8 cellular contexts compared by ENCODE assay signal in the genomic region with DNA sequence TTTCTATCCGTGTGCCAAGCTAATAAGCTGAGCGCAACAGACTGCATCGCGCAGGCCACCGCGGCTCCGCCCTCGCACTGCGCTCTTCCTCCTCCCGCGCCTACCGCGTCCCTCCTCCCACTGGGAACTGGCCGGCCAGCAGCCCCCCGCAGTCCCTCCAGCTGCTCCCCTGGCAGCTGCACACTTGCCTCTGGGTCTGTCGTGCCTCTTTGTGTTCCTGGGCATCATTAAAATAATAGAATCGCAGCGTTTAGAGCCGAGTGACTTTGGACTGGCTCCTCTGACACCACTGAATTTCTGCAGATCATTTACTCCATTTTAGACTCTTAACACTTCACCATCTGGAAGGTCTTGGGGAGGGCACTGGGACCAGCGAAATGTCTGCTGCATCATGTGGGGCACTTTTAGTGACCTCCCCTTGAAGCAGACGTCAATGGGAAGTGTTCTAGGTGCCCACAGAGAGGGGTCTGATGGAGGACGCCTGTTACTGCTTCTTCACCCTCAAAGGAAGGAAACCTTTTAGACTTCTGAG. TPM values are rescaled to one million over a fixed set of nuclear protein-coding genes. Genes with fewer than 3 reads are reported as not detected.
DNase-seq lines count a peak whose midpoint lies in the region; ATAC-seq and TF ChIP-seq lines count a peak whose summit lies in the region.

No MANE protein-coding gene starts in this region.

- H3K9me3 Mint-ChIP-seq in memory B cell = peaks cover 3% of the 10 kb centered on the region

- CTCF ChIA-PET in AG04449 (lab: Yijun Ruan, JAX) (no interaction called here), PC-9 (lab: Charles Lee) (no interaction called here)

- H3K36me3 ChIP-seq in RWPE2 (ENCODE audit: low read depth) (no peaks in the 10 kb centered on the region), testis (ENCODE audit: low read depth, missing control alignments) (no peaks in the 10 kb centered on the region), PC-9 (ENCODE audit: low read depth) (no peaks in the 10 kb centered on the region)

- peaks cover 6% of the 10 kb centered on the region for H3K4me1 Mint-ChIP-seq in memory B cell

- H3K36me3 Mint-ChIP-seq in memory B cell = peaks cover 1% of the 10 kb centered on the region

- H3K4me1 ChIP-seq in RWPE2 (ENCODE audit: insufficient read depth, poor library complexity, severe bottlenecking) (peaks cover 5% of the 10 kb centered on the region), testis (no peaks in the 10 kb centered on the region), PC-9 (replicated peaks; ENCODE audit: insufficient read depth) (no peaks in the 10 kb centered on the region)

- no peak for TF ChIP-seq CTCF in AG04449 (IDR thresholded peaks at IDR 0.05; ENCODE audit: insufficient read depth, low read length, missing control alignments)
- no peak for TF ChIP-seq CTCF in RWPE2 (IDR thresholded peaks at IDR 0.05; ENCODE audit: poor library complexity, severe bottlenecking)
- TF ChIP-seq CTCF in testis (IDR thresholded peaks at IDR 0.05) = no peak
- no peak for TF ChIP-seq CTCF in PC-9 (conservative IDR thresholded peaks at IDR 0.05)

- intact Hi-C loops in testis (cut with DNase I; ENCODE audit: low total_unique reads) (no loop called here), PC-9 (cut with micrococcal nuclease; ENCODE audit: unreplicated experiment) (no loop called here)

- no peaks in the 10 kb centered on the region for H3K79me2 ChIP-seq in PC-9 (ENCODE audit: low read depth)

- H3K27me3 Mint-ChIP-seq in memory B cell = peaks cover 4% of the 10 kb centered on the region

- no peaks in the 10 kb centered on the region for H4K20me1 ChIP-seq in PC-9 (ENCODE audit: insufficient read depth)

- H3K4me3 ChIP-seq in AG04449 (ENCODE audit: low read depth, low read length) = peak overlapping the region; percentile 55
- H3K4me3 ChIP-seq in RWPE2 (ENCODE audit: severe bottlenecking) = peak overlapping the region; percentile 9
- peak overlapping the region; percentile 42 to 62 for H3K4me3 ChIP-seq in testis
- no peak overlapping the region for H3K4me3 ChIP-seq in PC-9

- POLR2A ChIA-PET in AG04449 (lab: Yijun Ruan, JAX) (no interaction called here), PC-9 (lab: Charles Lee; ENCODE audit: unreplicated experiment) (no interaction called here)

- no peak for TF ChIP-seq POLR2A in testis (IDR thresholded peaks at IDR 0.05)

- DNase-seq in AG04449 (ENCODE audit: low read depth, low spot score) (no peak), RWPE2 (ENCODE audit: low spot score) (no peak), memory B cell (ENCODE audit: low spot score in 2 of 2) (no peak), testis (peak; percentile 42), PC-9 (no peak)

- ATAC-seq in GM18520 (IDR thresholded peaks at IDR 0.05; ENCODE audit: unreplicated experiment) = peak; percentile 55
- peak; percentile 95 for ATAC-seq in HG03103 (IDR thresholded peaks at IDR 0.05; ENCODE audit: low read depth, unreplicated experiment)
- ATAC-seq in RWPE2 (ENCODE audit: low read depth) = peak; percentile 73; the same call in 2 of the 3 replicates
- ATAC-seq in memory B cell (ENCODE audit: low read depth) = peak; percentile 73

- H2AFZ ChIP-seq in PC-9 = no peak overlapping the region

- H3K9me3 ChIP-seq in RWPE2 (ENCODE audit: severe bottlenecking) (no peaks in the 10 kb centered on the region), testis (no peaks in the 10 kb centered on the region), PC-9 (ENCODE audit: insufficient read depth, low read depth) (no peaks in the 10 kb centered on the region)

- H3F3A ChIP-seq in PC-9 (ENCODE audit: insufficient read depth, low read depth) = no peaks in the 10 kb centered on the region

- no peaks in the 10 kb centered on the region for H3K9me2 ChIP-seq in PC-9 (ENCODE audit: insufficient read depth)

- H3K27me3 ChIP-seq in RWPE2 (ENCODE audit: insufficient read depth, poor library complexity, severe bottlenecking) = no peaks in the 10 kb centered on the region
- H3K27me3 ChIP-seq in testis = no peaks in the 10 kb centered on the region
- H3K27me3 ChIP-seq in PC-9 (ENCODE audit: insufficient read depth, low read depth) = no peaks in the 10 kb centered on the region

- H3K4me2 ChIP-seq in PC-9 = no peak overlapping the region

- peak overlapping the region; percentile 43 for H3K27ac Mint-ChIP-seq in memory B cell

- peak overlapping the region; percentile 87 for H3K4me3 Mint-ChIP-seq in memory B cell

- H3K27ac ChIP-seq in RWPE2 (ENCODE audit: poor library complexity, severe bottlenecking) = no peak overlapping the region
- H3K27ac ChIP-seq in cingulate gyrus (ENCODE audit: low read depth, low read length) = peak overlapping the region; percentile 79
- no peak overlapping the region for H3K27ac ChIP-seq in testis
- no peak overlapping the region for H3K27ac ChIP-seq in PC-9

- BruUV-seq in PC-9 (replicated peaks; lab: Mats Ljungman, UMichigan) = no TSS peak

- WGBS in testis, 2 donors = 2 to 5% methylated on average over 19 to 22 of the region's 22 CpGs

RNA-seq across cellular contexts. Expression of gene NAB1, which starts 20.9 kb away (rescaled TPM):
- 10 to 100 TPM; 61.4 to 81.0 TPM for total RNA-seq in testis
- 33.8 TPM for polyA plus RNA-seq in testis (ENCODE audit: insufficient read depth, low read depth, low replicate concordance)
- total RNA-seq in PC-9 (2021) = 17.0 and 22.9 TPM in 2 replicates
